In the genomic region with DNA sequence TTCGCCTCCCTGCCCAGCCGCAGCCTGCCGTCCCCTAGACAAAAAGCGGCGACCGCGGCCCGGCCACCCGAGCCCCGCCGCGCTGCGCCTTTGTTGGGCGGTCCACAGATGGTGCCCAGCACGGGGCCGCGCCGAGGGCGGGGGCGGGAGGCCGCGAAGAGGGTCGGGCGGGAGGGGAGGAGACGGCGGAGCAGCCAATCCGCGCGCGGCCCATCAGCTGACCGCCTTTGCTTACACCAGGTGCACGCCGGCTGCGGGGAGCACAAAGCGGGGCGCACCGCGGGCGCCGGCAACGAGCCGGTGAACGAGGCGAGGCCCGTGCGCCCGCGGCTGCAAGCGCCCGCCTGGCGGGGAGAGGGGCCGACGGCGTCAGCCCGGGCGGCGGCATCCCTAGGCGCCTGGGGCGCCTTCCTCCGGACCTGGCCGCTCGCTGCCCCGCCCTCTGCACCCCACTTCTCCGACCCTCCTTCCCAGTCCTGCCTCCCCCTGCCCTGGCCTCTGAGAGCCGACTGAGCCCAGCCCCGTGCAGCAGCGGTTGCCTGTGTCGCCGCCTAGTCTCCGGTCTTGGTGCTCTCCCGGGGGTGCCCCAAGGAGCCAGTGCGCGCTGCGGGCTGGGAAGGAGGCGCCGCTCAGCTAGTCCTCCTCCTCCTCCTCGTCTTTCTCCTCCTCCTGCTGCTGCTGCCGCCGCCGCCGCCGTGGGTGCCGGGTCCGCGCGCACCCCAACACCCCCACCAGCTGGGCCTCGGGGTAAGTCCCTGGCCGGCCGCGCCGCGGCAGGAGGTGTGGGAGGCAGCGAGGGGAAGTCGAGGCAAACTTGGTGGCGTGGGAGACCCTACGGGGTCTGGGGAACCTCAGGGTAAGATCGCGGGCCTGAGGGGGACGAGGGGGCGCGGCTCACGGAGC, we compare ENCODE assay signal across 8 cellular contexts. TPM values are rescaled to one million over a fixed set of nuclear protein-coding genes. Genes with fewer than 3 reads are reported as not detected.
DNase-seq lines count a peak whose midpoint lies in the region; ATAC-seq and TF ChIP-seq lines count a peak whose summit lies in the region.

A gene (plus strand): TSS at position 259 of the 903 bp plus-strand sequence. CDS start 45,211 bp downstream, outside the sequence.

- H3K36me3 Mint-ChIP-seq in activated B cell treated with CpG ODN at 0.5 μM for 24 hours (ENCODE audit: low read depth) (no peaks in the 10 kb centered on the region), memory B cell (no peaks in the 10 kb centered on the region)
- H3K36me3 Mint-ChIP-seq in dendritic cell treated with granulocyte-macrophage colony-stimulating factor and Interleukin-4, amounts not matched to agents 40 ng/mL and 50 ng/mL, for 4 days (ENCODE audit: low read depth): no peaks in the 10 kb centered on the region

- TF ChIP-seq CTCF in GM12865 (IDR thresholded peaks at IDR 0.05; ENCODE audit: insufficient read depth, low read depth, low read length, missing control alignments): no peak
- no peak for TF ChIP-seq CTCF in activated B cell treated with CpG ODN at 0.5 μM for 24 hours (IDR thresholded peaks at IDR 0.05)

- H3K27ac Mint-ChIP-seq in activated B cell treated with CpG ODN at 0.5 μM for 24 hours: no peak within 1 kb of the TSS
- no peak within 1 kb of the TSS for H3K27ac Mint-ChIP-seq in dendritic cell treated with granulocyte-macrophage colony-stimulating factor and Interleukin-4, amounts not matched to agents 40 ng/mL and 50 ng/mL, for 4 days
- H3K27ac Mint-ChIP-seq in memory B cell: peak within 1 kb of the TSS; percentile 76

- DNase-seq in GM12865 (ENCODE audit: low read depth) (peak; percentile 3), HuH-7.5 (ENCODE audit: low spot score) (peak; percentile 91), activated B cell treated with CpG ODN at 0.5 μM for 24 hours (peak; percentile 32), memory B cell (ENCODE audit: low spot score in 2 of 2) (peak; percentile 39 to 44)
- peak; percentile 33 for DNase-seq in stimulated activated CD8-positive, alpha-beta memory T cell treated with anti-CD3 and anti-CD28 coated beads, Interleukin-12 subunit alpha, Interleukin-12 subunit beta, amount 100 ng/mL, for 1 hour (ENCODE audit: low read depth)

- H3K4me3 Mint-ChIP-seq in activated B cell treated with CpG ODN at 0.5 μM for 24 hours: peak within 1 kb of the TSS; percentile 82
- H3K4me3 Mint-ChIP-seq in dendritic cell treated with granulocyte-macrophage colony-stimulating factor and Interleukin-4, amounts not matched to agents 40 ng/mL and 50 ng/mL, for 4 days: peak within 1 kb of the TSS; percentile 75
- peak within 1 kb of the TSS; percentile 92 for H3K4me3 Mint-ChIP-seq in memory B cell

- H3K9me3 Mint-ChIP-seq in activated B cell treated with CpG ODN at 0.5 μM for 24 hours (no peaks in the 10 kb centered on the region), memory B cell (no peaks in the 10 kb centered on the region)
- peaks cover 11% of the 10 kb centered on the region for H3K9me3 Mint-ChIP-seq in dendritic cell treated with granulocyte-macrophage colony-stimulating factor and Interleukin-4, amounts not matched to agents 40 ng/mL and 50 ng/mL, for 4 days

- POLR2A ChIA-PET in activated B cell treated with CpG ODN at 0.5 μM for 24 hours (lab: Charles Lee): interaction anchor here (0.6 kb wide), 1 partner anchor 12 kb away, joined by 7 read pairs; no protein-coding TSS in a partner anchor

- no peak within 1 kb of the TSS for H3K4me3 ChIP-seq in GM12865 (ENCODE audit: low read depth, low read length)

- intact Hi-C loops in activated B cell treated with CpG ODN at 0.5 μM for 24 hours (cut with micrococcal nuclease): loop anchor here (5.0 kb wide), 1 partner anchor 268 kb away; no protein-coding TSS in a partner anchor
- intact Hi-C loops in dendritic cell treated with granulocyte-macrophage colony-stimulating factor and Interleukin-4, amounts not matched to agents 40 ng/mL and 50 ng/mL, for 4 days (cut with micrococcal nuclease): no loop called here

- H3K4me1 Mint-ChIP-seq in activated B cell treated with CpG ODN at 0.5 μM for 24 hours: peaks cover 23% of the 10 kb centered on the region
- peaks cover 26% of the 10 kb centered on the region for H3K4me1 Mint-ChIP-seq in dendritic cell treated with granulocyte-macrophage colony-stimulating factor and Interleukin-4, amounts not matched to agents 40 ng/mL and 50 ng/mL, for 4 days (ENCODE audit: low read depth)
- H3K4me1 Mint-ChIP-seq in memory B cell: peaks cover 11% of the 10 kb centered on the region

- CTCF ChIA-PET in activated B cell treated with CpG ODN at 0.5 μM for 24 hours (lab: Charles Lee): interaction anchor here (1.2 kb wide), 1 partner anchor 11 kb away, joined by 3 read pairs; no protein-coding TSS in a partner anchor

- H3K27me3 Mint-ChIP-seq in activated B cell treated with CpG ODN at 0.5 μM for 24 hours (peaks cover 43% of the 10 kb centered on the region), memory B cell (no peaks in the 10 kb centered on the region)
- peaks cover 62% of the 10 kb centered on the region for H3K27me3 Mint-ChIP-seq in dendritic cell treated with granulocyte-macrophage colony-stimulating factor and Interleukin-4, amounts not matched to agents 40 ng/mL and 50 ng/mL, for 4 days

- peak; percentile 72 for ATAC-seq in activated B cell treated with CpG ODN at 0.5 μM for 24 hours (ENCODE audit: low read depth)
- ATAC-seq in memory B cell (ENCODE audit: low read depth): peak; percentile 77
- no peak for ATAC-seq in HG03196 (IDR thresholded peaks at IDR 0.05; ENCODE audit: unreplicated experiment)
- ATAC-seq in HG03571 (IDR thresholded peaks at IDR 0.05; ENCODE audit: unreplicated experiment): no peak

RNA-seq across cellular contexts. Expression of the gene that starts here (rescaled TPM):
- total RNA-seq in activated B cell treated with CpG ODN at 0.5 μM for 24 hours: 0.81 and 1.00 TPM in 2 replicates

Comparison
In these comparisons a context has a peak if more than half of its experiments do, and no peak if none do; other contexts are left out.
1. Peak in DNase-seq and ATAC-seq in activated B cell treated with CpG ODN at 0.5 μM for 24 hours; RNA of the gene not detected or under 1 TPM.
2. DNase-seq: peak in every context shown above with its lines; median percentile 91 in HuH-7.5; 42 in memory B cell; 33 in stimulated activated CD8-positive, alpha-beta memory T cell treated with anti-CD3 and anti-CD28 coated beads, Interleukin-12 subunit alpha, Interleukin-12 subunit beta, amount 100 ng/mL, for 1 hour; 32 in activated B cell treated with CpG ODN at 0.5 μM for 24 hours; 3 in GM12865.